9 cellular contexts compared by ENCODE assay signal in the genomic region with DNA sequence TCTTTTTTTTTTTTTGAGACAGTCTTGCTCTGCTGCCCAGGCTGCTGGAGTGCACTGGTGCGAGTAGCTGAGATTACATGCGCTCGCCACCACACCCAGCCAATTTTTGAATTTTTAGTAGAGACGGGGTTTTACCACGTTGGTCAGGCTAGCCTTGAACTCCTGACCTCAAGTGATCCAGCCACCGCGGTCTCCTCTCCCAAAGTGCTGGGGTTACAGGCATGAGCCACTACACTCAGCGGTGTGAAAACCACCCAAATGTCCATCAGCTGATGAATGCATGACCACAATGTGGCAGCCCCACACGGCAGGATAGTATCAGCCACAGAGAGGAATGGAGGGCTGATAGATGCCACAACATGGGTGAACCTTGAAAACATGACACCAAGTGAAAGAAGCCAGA. TPM values are rescaled to one million over a fixed set of nuclear protein-coding genes. Genes with fewer than 3 reads are reported as not detected.
DNase-seq lines count a peak whose midpoint lies in the region; ATAC-seq, FAIRE-seq and TF ChIP-seq lines count a peak whose summit lies in the region.
"Had no signal": no experiment of that assay in that cellular context is flagged by ENCODE, and none has a peak within 500 bp of the region (broad histone marks: within the 10 kb centered on the region; RNA-seq: fewer than 3 reads in every experiment).

No MANE protein-coding gene starts in this region.

- ATAC-seq in HG03442 (IDR thresholded peaks at IDR 0.05; ENCODE audit: unreplicated experiment) (peak; percentile 50), HG02763 (IDR thresholded peaks at IDR 0.05; ENCODE audit: unreplicated experiment) (no peak), HG02973 (IDR thresholded peaks at IDR 0.05; ENCODE audit: unreplicated experiment) (no peak)

- no peak for TF ChIP-seq EP300 in transverse colon (IDR thresholded peaks at IDR 0.05; ENCODE audit: low read depth)

- peaks cover 0 to 6% of the 10 kb centered on the region in 2 donors for H3K9me3 ChIP-seq in transverse colon

- peaks cover 72% of the 10 kb centered on the region for H3K27me3 ChIP-seq in transverse colon

- no peak for FAIRE-seq in frontal cortex (lab: Jason Lieb, UNC)

- intact Hi-C loops in transverse colon (cut with DNase I; ENCODE audit: low total_unique reads), result no loop called here

- in situ Hi-C loops in transverse colon (cut with MboI; ENCODE audit: low pct_ligation_motif_present in 1 of 4, low pct_unique_long_range_greater_than_20kb in 1 of 4, low sequenced_read_pairs in 3 of 4), result no loop called here

- peak; percentile 39 to 51 (median 47) for DNase-seq in stimulated activated CD4-positive, alpha-beta T cell treated with anti-CD3 and anti-CD28 coated beads, Interleukin-12 subunit alpha, Interleukin-12 subunit beta, amount 100 ng/mL, for 48 hours (ENCODE audit: low read depth in 2 of 3, low spot score in 1 of 3)
- no peak for DNase-seq in stimulated activated CD4-positive, alpha-beta T cell treated with anti-CD3 and anti-CD28 coated beads, Interleukin-12 subunit alpha, Interleukin-12 subunit beta, amount 100 ng/mL, for 4 hours
- DNase-seq in activated gamma-delta T cell treated with anti-CD3 and anti-CD28 coated beads, Interleukin-2, amount 50 U/mL, for 16 hours (ENCODE audit: low read depth), result peak; percentile 27
- DNase-seq in transverse colon (peak; percentile 27), frontal cortex (ENCODE audit: low spot score in 2 of 2) (no peak)
- DNase-seq: NCI-H774 had no signal

- TF ChIP-seq CTCF in transverse colon (IDR thresholded peaks at IDR 0.05), result no peak

- no peak overlapping the region for H3K4me3 ChIP-seq in transverse colon

- no peak for TF ChIP-seq POLR2A in transverse colon (IDR thresholded peaks at IDR 0.05)

- no peak overlapping the region for H3K27ac ChIP-seq in transverse colon

- no peaks in the 10 kb centered on the region for H3K36me3 ChIP-seq in transverse colon

- WGBS in transverse colon (ENCODE audit: low coverage in 1 of 2), 2 donors, result 58 to 60% methylated on average over 1 to 9 of the region's 9 CpGs

- H3K4me1 ChIP-seq in transverse colon, result peaks cover 4 to 17% (median 14%) of the 10 kb centered on the region in 4 donors

RNA-seq across cellular contexts. Expression of gene P2RX5, which starts 2.1 kb away (rescaled TPM):
- total RNA-seq in transverse colon (10 to 100 TPM in 1 of 4 donors, 1 to 10 TPM in 1, under 1 TPM in 2; 0.68 to 11.4 (median 2.1) TPM), frontal cortex (5.3 TPM)

RNA-seq across cellular contexts. Expression of gene EMC6, which starts 25.2 kb away (rescaled TPM):
- 10 to 100 TPM in 2 of 4 donors, 1 to 10 TPM in 2; 3.0 to 24.4 (median 13.2) TPM for total RNA-seq in transverse colon
- total RNA-seq in frontal cortex, result 7.3 TPM

RNA-seq across cellular contexts. Expression of gene TAX1BP3, which starts 25.5 kb away (rescaled TPM):
- total RNA-seq in transverse colon (100 to 1,000 TPM; 129 to 451 (median 202) TPM), frontal cortex (26.9 TPM)

RNA-seq across cellular contexts. Expression of gene HASPIN, which starts 29.9 kb away (rescaled TPM):
- total RNA-seq in transverse colon (1 to 10 TPM in 1 of 4 donors, under 1 TPM in 2, not detected in 1; 0.14 to 2.4 (median 0.64) TPM), frontal cortex (0.82 TPM)

RNA-seq across cellular contexts. Expression of gene CTNS, which starts 57.3 kb away (rescaled TPM):
- 10 to 100 TPM in 3 of 4 donors, 1 to 10 TPM in 1; 1.2 to 25.7 (median 18.8) TPM for total RNA-seq in transverse colon
- total RNA-seq in frontal cortex, result 5.7 TPM

Comparison
In these comparisons a context has a peak if more than half of its experiments do, and no peak if none do; other contexts are left out.
1. DNase-seq: peak in stimulated activated CD4-positive, alpha-beta T cell treated with anti-CD3 and anti-CD28 coated beads, Interleukin-12 subunit alpha, Interleukin-12 subunit beta, amount 100 ng/mL, for 48 hours (3 of 3), activated gamma-delta T cell treated with anti-CD3 and anti-CD28 coated beads, Interleukin-2, amount 50 U/mL, for 16 hours (single experiment) and transverse colon (single experiment); none in stimulated activated CD4-positive, alpha-beta T cell treated with anti-CD3 and anti-CD28 coated beads, Interleukin-12 subunit alpha, Interleukin-12 subunit beta, amount 100 ng/mL, for 4 hours (single experiment) and frontal cortex (0 of 2).